ENCODE assay signal across 11 cellular contexts in the genomic region with DNA sequence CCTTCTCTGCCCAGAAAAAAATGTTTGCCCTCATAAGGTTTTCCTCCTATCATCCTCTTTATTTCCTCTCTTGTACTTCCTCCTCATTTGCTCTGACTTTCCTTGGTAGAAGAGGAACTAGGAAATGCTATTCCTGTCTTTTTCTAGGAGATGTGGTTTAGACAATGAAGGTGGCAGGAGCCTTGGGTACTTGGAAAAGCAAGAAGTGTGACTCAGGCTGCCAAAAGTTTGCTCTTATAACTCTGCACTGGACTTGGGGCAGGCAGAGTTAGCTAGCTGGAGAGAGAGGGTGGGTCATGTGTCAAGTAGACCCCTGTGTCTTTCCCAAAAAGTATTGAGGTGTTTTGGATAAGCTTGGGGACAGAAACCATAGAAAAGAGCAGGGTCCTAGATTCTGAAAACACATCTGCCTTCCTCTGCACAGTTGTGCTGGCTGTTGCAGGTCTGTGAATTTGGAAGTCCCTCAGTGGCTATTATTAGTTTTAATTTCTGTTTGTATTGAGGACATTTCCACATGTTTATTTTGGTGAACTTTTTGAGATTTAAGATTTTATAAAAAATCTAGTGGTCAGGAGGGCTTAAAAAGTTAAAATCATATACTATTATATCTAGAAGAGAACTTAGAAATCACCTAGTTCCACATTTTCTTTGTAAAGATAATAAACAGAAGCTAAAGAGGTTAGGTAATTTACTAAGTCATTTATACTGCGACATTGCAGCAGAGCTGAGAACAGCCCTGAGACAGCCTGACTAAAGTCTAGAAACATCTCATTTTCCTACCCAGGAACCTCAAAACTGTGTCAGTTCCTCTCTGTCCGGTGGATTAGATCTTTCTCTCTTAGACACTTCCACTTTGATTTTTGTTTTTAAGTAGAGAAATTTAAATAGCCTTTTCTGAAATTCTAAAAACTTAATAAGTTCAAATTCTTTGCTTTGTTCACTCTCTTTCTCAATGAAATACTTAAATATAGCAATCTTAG. TPM values are rescaled to one million over a fixed set of nuclear protein-coding genes. Genes with fewer than 3 reads are reported as not detected.
DNase-seq lines count a peak whose midpoint lies in the region; ATAC-seq and TF ChIP-seq lines count a peak whose summit lies in the region.
"Had no signal": no experiment of that assay in that cellular context is flagged by ENCODE, and none has a peak within 500 bp of the region (broad histone marks: within the 10 kb centered on the region; RNA-seq: fewer than 3 reads in every experiment).

No MANE protein-coding gene starts in this region.

- H3K36me3 Mint-ChIP-seq in CD14-positive monocyte = peaks cover 37 to 55% of the 10 kb centered on the region in 2 donors

- peak; percentile 98 for ATAC-seq in GM19025 (IDR thresholded peaks at IDR 0.05; ENCODE audit: low read depth, unreplicated experiment)
- ATAC-seq in HG02623 (IDR thresholded peaks at IDR 0.05; ENCODE audit: unreplicated experiment) = peak; percentile 99
- peak; percentile 98 for ATAC-seq in HG03520 (IDR thresholded peaks at IDR 0.05; ENCODE audit: unreplicated experiment)
- no peak for ATAC-seq in sciatic nerve
- ATAC-seq: heart right ventricle had no signal

- DNase-seq in CD14-positive monocyte (ENCODE audit: low spot score) (peak; percentile 52), ACHN (no peak), AG08395 (ENCODE audit: low spot score) (no peak), sciatic nerve (ENCODE audit: low spot score) (no peak), KG1 (lab: John Stamatoyannopoulos, UW) (no peak)
- DNase-seq: heart right ventricle, NCI-H1105, Right ventricle myocardium superior had no signal

- H3K27ac Mint-ChIP-seq in CD14-positive monocyte = peak overlapping the region; percentile 74 to 88 (median 83)

- no peaks in the 10 kb centered on the region for H3K27me3 Mint-ChIP-seq in CD14-positive monocyte (ENCODE audit: low read depth in 3 of 3)

- peaks cover 37% of the 10 kb centered on the region for H3K4me1 Mint-ChIP-seq in CD14-positive monocyte

- TF ChIP-seq CTCF in CD14-positive monocyte (IDR thresholded peaks at IDR 0.05) = no peak

- no peaks in the 10 kb centered on the region for H3K9me3 Mint-ChIP-seq in CD14-positive monocyte

- peak overlapping the region in 1 of 2 donors; percentile 39 for H3K4me3 Mint-ChIP-seq in CD14-positive monocyte

- intact Hi-C loops in CD14-positive monocyte (cut with micrococcal nuclease) = no loop called here
- intact Hi-C loops in sciatic nerve (cut with DNase I) = no loop called here

- in situ Hi-C loops in ACHN (cut with HindIII; ENCODE audit: low pct_ligation_motif_present, low pct_unique_long_range_greater_than_20kb, low sequenced_read_pairs) = no loop called here

RNA-seq across cellular contexts. Expression of a gene that starts 16.0 kb away (rescaled TPM):
- 10 to 100 TPM; 13.6 to 14.8 TPM for polyA plus RNA-seq in CD14-positive monocyte
- 23.2 TPM for total RNA-seq in sciatic nerve
